ENCODE assay signal across 8 cellular contexts in the genomic region with DNA sequence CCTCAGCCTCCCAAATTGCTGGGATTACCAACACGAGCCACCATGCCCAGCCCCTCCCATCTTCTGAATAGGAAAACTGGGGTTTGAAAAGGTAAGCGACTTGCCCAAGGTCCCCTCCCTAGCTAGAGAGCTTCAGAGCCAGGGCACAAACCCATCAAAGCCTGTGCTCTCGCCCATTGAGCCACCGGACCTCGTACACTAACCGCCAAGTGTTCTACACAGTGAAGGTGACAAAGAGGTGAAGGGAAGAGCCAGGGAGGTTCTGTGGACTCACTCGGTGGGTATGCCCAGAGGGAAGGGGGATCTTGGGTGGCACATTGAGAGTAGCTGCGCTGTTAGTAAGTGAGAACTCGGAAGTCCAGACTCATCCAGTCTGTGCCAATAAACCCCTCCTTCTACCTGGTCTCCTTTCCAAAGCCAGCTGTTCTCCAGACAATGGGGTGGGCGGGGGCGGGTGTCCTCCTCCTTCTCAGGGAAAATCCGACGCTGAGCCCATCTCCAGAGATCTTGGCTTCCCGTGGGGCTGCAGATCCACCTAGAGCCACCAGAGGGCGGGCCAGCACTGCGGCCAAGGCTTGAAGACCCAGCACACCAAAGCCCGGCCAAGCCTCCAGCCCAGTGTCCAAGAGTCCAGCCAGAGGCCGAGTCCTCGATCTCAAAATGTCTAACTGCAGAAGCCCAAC. TPM values are rescaled to one million over a fixed set of nuclear protein-coding genes. Genes with fewer than 3 reads are reported as not detected.
DNase-seq lines count a peak whose midpoint lies in the region; ATAC-seq and TF ChIP-seq lines count a peak whose summit lies in the region.

No MANE protein-coding gene starts in this region.

- peak; percentile 78 for DNase-seq in ACHN
- peak; percentile 73 for DNase-seq in NCI-H2227 treated with DMSO at 0.1 percent for 48 hours (lab: John Stamatoyannopoulos, UW)
- DNase-seq in activated CD4-positive, alpha-beta T cell treated with anti-CD3 and anti-CD28 coated beads for 36 hours = peak; percentile 87
- no peak for DNase-seq in chondrocyte (ENCODE audit: low spot score)
- DNase-seq in left lung = peak; percentile 89 to 96
- DNase-seq in stimulated activated CD4-positive, alpha-beta T cell treated with anti-CD3 and anti-CD28 coated beads, Interleukin-4, amount 100 ng/mL, for 48 hours (ENCODE audit: low read depth in 2 of 2) = peak; percentile 58 to 70

- H3K9me3 ChIP-seq in left lung = no peaks in the 10 kb centered on the region

- in situ Hi-C loops in ACHN (cut with HindIII; ENCODE audit: low pct_ligation_motif_present, low pct_unique_long_range_greater_than_20kb, low sequenced_read_pairs) = no loop called here

- peaks cover 31 to 44% of the 10 kb centered on the region in 2 donors for H3K4me1 ChIP-seq in left lung

- CTCF ChIA-PET in activated CD4-positive, alpha-beta T cell treated with anti-CD3 and anti-CD28 coated beads for 36 hours (lab: Charles Lee) = interaction anchor here (0.6 to 6.3 kb wide), 47 partner anchors 9 to 362 kb away, joined by 3 to 124 read pairs (median 4); partner anchors contain the start of genes P2RX3, SLC43A1, SLC43A3 and TIMM10

- H3K4me3 Mint-ChIP-seq in activated CD4-positive, alpha-beta T cell treated with anti-CD3 and anti-CD28 coated beads for 36 hours = peak overlapping the region; percentile 15
- H3K4me3 Mint-ChIP-seq in chondrocyte (ENCODE audit: unreplicated experiment) = no peak overlapping the region

- no peaks in the 10 kb centered on the region for H3K36me3 Mint-ChIP-seq in activated CD4-positive, alpha-beta T cell treated with anti-CD3 and anti-CD28 coated beads for 36 hours (ENCODE audit: low read depth)
- no peaks in the 10 kb centered on the region for H3K36me3 Mint-ChIP-seq in chondrocyte (ENCODE audit: low read depth)

- peaks cover 25% of the 10 kb centered on the region for H3K27me3 Mint-ChIP-seq in activated CD4-positive, alpha-beta T cell treated with anti-CD3 and anti-CD28 coated beads for 36 hours
- peaks cover 58% of the 10 kb centered on the region for H3K27me3 Mint-ChIP-seq in chondrocyte (ENCODE audit: low read depth)

- intact Hi-C loops in activated CD4-positive, alpha-beta T cell treated with anti-CD3 and anti-CD28 coated beads for 36 hours (cut with DNase I, micrococcal nuclease) = loop anchor here (1.0 to 5.0 kb wide), 5 partner anchors 23 to 343 kb away; no protein-coding TSS in a partner anchor
- intact Hi-C loops in left lung (cut with DNase I) = loop anchor here in 1 of 2 donors (5.0 kb wide), 1 partner anchor 70 kb away; no protein-coding TSS in a partner anchor

- peaks cover 27% of the 10 kb centered on the region for H3K4me1 Mint-ChIP-seq in activated CD4-positive, alpha-beta T cell treated with anti-CD3 and anti-CD28 coated beads for 36 hours
- peaks cover 24% of the 10 kb centered on the region for H3K4me1 Mint-ChIP-seq in chondrocyte (ENCODE audit: low read depth)

- no peak overlapping the region for H3K27ac ChIP-seq in left lung

- peaks cover 11 to 53% of the 10 kb centered on the region in 2 donors for H3K27me3 ChIP-seq in left lung

- POLR2A ChIA-PET in activated CD4-positive, alpha-beta T cell treated with anti-CD3 and anti-CD28 coated beads for 36 hours (lab: Charles Lee) = interaction anchor here (1.8 kb wide), 1 partner anchor 32 kb away, joined by 5 read pairs; no protein-coding TSS in a partner anchor

- ATAC-seq in GM18511 (IDR thresholded peaks at IDR 0.05; ENCODE audit: unreplicated experiment) = peak; percentile 76
- peak; percentile 61 for ATAC-seq in HG03095 (IDR thresholded peaks at IDR 0.05; ENCODE audit: unreplicated experiment)
- peak; percentile 36 for ATAC-seq in activated CD4-positive, alpha-beta T cell treated with anti-CD3 and anti-CD28 coated beads for 36 hours
- peak; percentile 93 for ATAC-seq in left lung

- H3K9me3 Mint-ChIP-seq in activated CD4-positive, alpha-beta T cell treated with anti-CD3 and anti-CD28 coated beads for 36 hours (ENCODE audit: low read depth) = no peaks in the 10 kb centered on the region
- H3K9me3 Mint-ChIP-seq in chondrocyte (ENCODE audit: low read depth) = no peaks in the 10 kb centered on the region

- no peaks in the 10 kb centered on the region for H3K36me3 ChIP-seq in left lung

- no peak overlapping the region for H3K4me3 ChIP-seq in left lung

- H3K27ac Mint-ChIP-seq in activated CD4-positive, alpha-beta T cell treated with anti-CD3 and anti-CD28 coated beads for 36 hours = no peak overlapping the region
- H3K27ac Mint-ChIP-seq in chondrocyte (ENCODE audit: unreplicated experiment) = no peak overlapping the region

- TF ChIP-seq CTCF in chondrocyte (IDR thresholded peaks at IDR 0.05) (peak; percentile 96), left lung (IDR thresholded peaks at IDR 0.05) (peak; percentile 97 to 99)

RNA-seq across cellular contexts. Expression of gene RTN4RL2, which starts 3.2 kb away (rescaled TPM):
- total RNA-seq in activated CD4-positive, alpha-beta T cell treated with anti-CD3 and anti-CD28 coated beads for 36 hours = under 1 TPM; 0.33 to 0.39 TPM
- 0.31 to 0.57 TPM in 2 of 3 replicates, not detected in the other for total RNA-seq in chondrocyte
- total RNA-seq in left lung = 1 to 10 TPM; 2.5 to 4.8 TPM

RNA-seq across cellular contexts. Expression of gene SLC43A3, which starts 30.2 kb away (rescaled TPM):
- total RNA-seq in activated CD4-positive, alpha-beta T cell treated with anti-CD3 and anti-CD28 coated beads for 36 hours = 100 to 1,000 TPM; 268 to 333 TPM
- total RNA-seq in chondrocyte (10.8 to 12.6 TPM (median 12.4 TPM) in 3 replicates), left lung (100 to 1,000 TPM in 1 of 2 donors, 10 to 100 TPM in 1; 95.6 to 185 TPM)

RNA-seq across cellular contexts. Expression of gene SLC43A1, which starts 58.4 kb away (rescaled TPM):
- 10 to 100 TPM; 27.6 to 28.7 TPM for total RNA-seq in activated CD4-positive, alpha-beta T cell treated with anti-CD3 and anti-CD28 coated beads for 36 hours
- total RNA-seq in chondrocyte (5.2 to 5.6 TPM (median 5.3 TPM) in 3 replicates), left lung (10 to 100 TPM; 11.8 to 25.3 TPM)

Comparison
In these comparisons a context has a peak if more than half of its experiments do, and no peak if none do; other contexts are left out.
1. ATAC-seq: peak in every context shown above with its lines; median percentile 93 in left lung; 76 in GM18511; 61 in HG03095; 36 in activated CD4-positive, alpha-beta T cell treated with anti-CD3 and anti-CD28 coated beads for 36 hours.